22 cellular contexts compared by ENCODE assay signal in the genomic region with DNA sequence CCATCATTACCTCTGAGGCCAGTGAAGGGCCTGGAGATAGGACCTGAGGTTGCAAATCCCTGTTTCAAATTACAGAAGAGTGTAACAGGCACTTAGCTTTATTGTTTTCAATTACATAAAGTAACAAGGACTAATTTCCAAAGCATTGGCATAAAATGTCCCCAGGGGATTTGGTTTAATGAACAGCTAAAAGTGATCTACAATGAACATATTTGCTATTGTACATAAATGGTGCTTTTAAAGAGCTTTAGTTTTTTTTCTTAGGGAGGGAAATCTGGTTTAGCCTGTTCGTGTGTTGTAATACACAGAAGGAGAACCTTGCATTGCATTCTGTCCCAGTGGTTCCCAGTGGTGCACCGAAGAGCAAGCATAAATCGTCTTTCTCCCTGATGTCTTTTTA. TPM values are rescaled to one million over a fixed set of nuclear protein-coding genes. Genes with fewer than 3 reads are reported as not detected.
DNase-seq lines count a peak whose midpoint lies in the region; ATAC-seq, FAIRE-seq and TF ChIP-seq lines count a peak whose summit lies in the region.
"Had no signal": no experiment of that assay in that cellular context is flagged by ENCODE, and none has a peak within 500 bp of the region (broad histone marks: within the 10 kb centered on the region; RNA-seq: fewer than 3 reads in every experiment).

No MANE protein-coding gene starts in this region.

- H3K36me3 ChIP-seq in bronchial epithelial cell (ENCODE audit: control insufficient read depth, insufficient read depth, low read length) (no peaks in the 10 kb centered on the region), thyroid gland (no peaks in the 10 kb centered on the region)

- 63 to 78% methylated on average over 3 of the region's 3 CpGs for WGBS in thyroid gland, 2 donors

- TF ChIP-seq CTCF in bronchial epithelial cell (IDR thresholded peaks at IDR 0.05; ENCODE audit: insufficient read depth, low read length, severe bottlenecking) (no peak), nephron progenitor cell (IDR thresholded peaks at IDR 0.05) (no peak), thyroid gland (IDR thresholded peaks at IDR 0.05) (no peak)

- CTCF ChIA-PET in activated CD4-positive, alpha-beta T cell treated with anti-CD3 and anti-CD28 coated beads for 36 hours (lab: Charles Lee): no interaction called here

- H3K27ac ChIP-seq in thyroid gland: no peak overlapping the region
- H3K27ac ChIP-seq: epithelial cell of prostate had no signal

- H3K27me3 Mint-ChIP-seq in nephron progenitor cell (ENCODE audit: low read depth, poor library complexity): no peaks in the 10 kb centered on the region
- peaks cover 4% of the 10 kb centered on the region for H3K27me3 Mint-ChIP-seq in activated CD4-positive, alpha-beta T cell treated with anti-CD3 and anti-CD28 coated beads for 36 hours

- no peak overlapping the region for H3K4me3 ChIP-seq in bronchial epithelial cell (ENCODE audit: low read depth, low read length)
- H3K4me3 ChIP-seq in thyroid gland (replicated peaks in 1 of 3): no peak overlapping the region

- no peak overlapping the region for H3K27ac Mint-ChIP-seq in nephron progenitor cell
- H3K27ac Mint-ChIP-seq in activated CD4-positive, alpha-beta T cell treated with anti-CD3 and anti-CD28 coated beads for 36 hours: no peak overlapping the region
- H3K27ac Mint-ChIP-seq: activated CD4-positive, alpha-beta memory T cell treated with anti-CD3 and anti-CD28 coated beads for 36 hours; activated naive CD8-positive, alpha-beta T cell treated with anti-CD3 and anti-CD28 coated beads, Interleukin-2, amount 50 U/mL, for 24 hours; CD8-positive, alpha-beta T cell; immature natural killer cell; stimulated activated effector memory CD8-positive, alpha-beta T cell treated with anti-CD3 and anti-CD28 coated beads, Interleukin-12 subunit alpha, Interleukin-12 subunit beta, amount 100 ng/mL, for 72 hours had no signal

- no peaks in the 10 kb centered on the region for H3K36me3 Mint-ChIP-seq in nephron progenitor cell (ENCODE audit: low read depth)
- H3K36me3 Mint-ChIP-seq in activated CD4-positive, alpha-beta T cell treated with anti-CD3 and anti-CD28 coated beads for 36 hours (ENCODE audit: low read depth): no peaks in the 10 kb centered on the region
- H3K36me3 Mint-ChIP-seq: activated CD4-positive, alpha-beta memory T cell treated with anti-CD3 and anti-CD28 coated beads for 36 hours; CD8-positive, alpha-beta T cell; immature natural killer cell; stimulated activated effector memory CD8-positive, alpha-beta T cell treated with anti-CD3 and anti-CD28 coated beads, Interleukin-12 subunit alpha, Interleukin-12 subunit beta, amount 100 ng/mL, for 72 hours had no signal

- peak; percentile 7 for DNase-seq in DMS53 (lab: John Stamatoyannopoulos, UW)
- DNase-seq in DMS53 treated with DMSO at 0.1 percent for 48 hours (lab: John Stamatoyannopoulos, UW; ENCODE audit: unreplicated experiment): no peak
- DNase-seq in NCI-H2107 (lab: John Stamatoyannopoulos, UW): peak; percentile 69
- peak; percentile 28 for DNase-seq in bronchial epithelial cell (ENCODE audit: low read depth)
- DNase-seq in stimulated activated naive CD8-positive, alpha-beta T cell treated with anti-CD3 and anti-CD28 coated beads, Interleukin-15, Interleukin-2, amounts not matched to agents 100 U/mL and 50 U/mL, for 24 hours: no peak
- no peak for DNase-seq in nephron progenitor cell
- no peak for DNase-seq in activated CD4-positive, alpha-beta T cell treated with anti-CD3 and anti-CD28 coated beads for 36 hours
- DNase-seq in thyroid gland: no peak
- DNase-seq: 8988T; activated CD4-positive, alpha-beta memory T cell treated with anti-CD3 and anti-CD28 coated beads for 36 hours; activated gamma-delta T cell; activated naive CD8-positive, alpha-beta T cell treated with anti-CD3 and anti-CD28 coated beads, Interleukin-2, amount 50 U/mL, for 24 hours; CD8-positive, alpha-beta T cell; immature natural killer cell; Karpas-422; left ventricle myocardium superior; NCI-H446; posterior cingulate gyrus had no signal

- no peak for TF ChIP-seq POLR2A in thyroid gland (IDR thresholded peaks at IDR 0.05)

- H3K27me3 ChIP-seq in bronchial epithelial cell (ENCODE audit: control insufficient read depth, insufficient read depth, low read length) (no peaks in the 10 kb centered on the region), thyroid gland (no peaks in the 10 kb centered on the region)

- no peak for FAIRE-seq in bronchial epithelial cell (lab: Jason Lieb, UNC)
- FAIRE-seq: HTR-8/SVneo had no signal

- H3K9me3 ChIP-seq in thyroid gland: no peaks in the 10 kb centered on the region

- no peaks in the 10 kb centered on the region for H3K4me1 ChIP-seq in thyroid gland

- ATAC-seq in stimulated activated naive CD8-positive, alpha-beta T cell treated with anti-CD3 and anti-CD28 coated beads, Interleukin-15, Interleukin-2, amounts not matched to agents 100 U/mL and 50 U/mL, for 24 hours: no peak
- ATAC-seq in activated CD4-positive, alpha-beta T cell treated with anti-CD3 and anti-CD28 coated beads for 36 hours: no peak
- ATAC-seq: activated naive CD8-positive, alpha-beta T cell treated with anti-CD3 and anti-CD28 coated beads, Interleukin-2, amount 50 U/mL, for 24 hours; CD8-positive, alpha-beta T cell; left ventricle myocardium superior; stimulated activated effector memory CD8-positive, alpha-beta T cell treated with anti-CD3 and anti-CD28 coated beads, Interleukin-12 subunit alpha, Interleukin-12 subunit beta, amount 100 ng/mL, for 72 hours had no signal

- POLR2A ChIA-PET in activated CD4-positive, alpha-beta T cell treated with anti-CD3 and anti-CD28 coated beads for 36 hours (lab: Charles Lee): no interaction called here

- intact Hi-C loops in activated CD4-positive, alpha-beta T cell treated with anti-CD3 and anti-CD28 coated beads for 36 hours (cut with DNase I, micrococcal nuclease): no loop called here
- intact Hi-C loops in thyroid gland (cut with DNase I): no loop called here

- no peak overlapping the region for H3K4me3 Mint-ChIP-seq in nephron progenitor cell
- no peak overlapping the region for H3K4me3 Mint-ChIP-seq in activated CD4-positive, alpha-beta T cell treated with anti-CD3 and anti-CD28 coated beads for 36 hours
- H3K4me3 Mint-ChIP-seq: activated CD4-positive, alpha-beta memory T cell treated with anti-CD3 and anti-CD28 coated beads for 36 hours; activated naive CD8-positive, alpha-beta T cell treated with anti-CD3 and anti-CD28 coated beads, Interleukin-2, amount 50 U/mL, for 24 hours; CD8-positive, alpha-beta T cell; immature natural killer cell; neural crest cell; stimulated activated effector memory CD8-positive, alpha-beta T cell treated with anti-CD3 and anti-CD28 coated beads, Interleukin-12 subunit alpha, Interleukin-12 subunit beta, amount 100 ng/mL, for 72 hours had no signal

- H3K4me1 Mint-ChIP-seq in nephron progenitor cell: no peaks in the 10 kb centered on the region
- H3K4me1 Mint-ChIP-seq in activated CD4-positive, alpha-beta T cell treated with anti-CD3 and anti-CD28 coated beads for 36 hours: no peaks in the 10 kb centered on the region
- H3K4me1 Mint-ChIP-seq: activated naive CD8-positive, alpha-beta T cell treated with anti-CD3 and anti-CD28 coated beads, Interleukin-2, amount 50 U/mL, for 24 hours; immature natural killer cell; stimulated activated effector memory CD8-positive, alpha-beta T cell treated with anti-CD3 and anti-CD28 coated beads, Interleukin-12 subunit alpha, Interleukin-12 subunit beta, amount 100 ng/mL, for 72 hours had no signal

- peaks cover 10% of the 10 kb centered on the region for H3K9me3 Mint-ChIP-seq in nephron progenitor cell
- H3K9me3 Mint-ChIP-seq in activated CD4-positive, alpha-beta T cell treated with anti-CD3 and anti-CD28 coated beads for 36 hours (ENCODE audit: low read depth): no peaks in the 10 kb centered on the region
- H3K9me3 Mint-ChIP-seq: stimulated activated effector memory CD8-positive, alpha-beta T cell treated with anti-CD3 and anti-CD28 coated beads, Interleukin-12 subunit alpha, Interleukin-12 subunit beta, amount 100 ng/mL, for 72 hours had no signal

RNA-seq across cellular contexts. Expression of gene HMGN3, which starts 54.4 kb away (rescaled TPM):
- total RNA-seq in bronchial epithelial cell (14.2 and 41.5 TPM in 2 replicates), thyroid gland (100 to 1,000 TPM in 1 of 4 donors, 10 to 100 TPM in 3; 70.2 to 101 (median 87.7) TPM)
- 10 to 100 TPM; 44.6 to 48.7 TPM for total RNA-seq in activated CD4-positive, alpha-beta T cell treated with anti-CD3 and anti-CD28 coated beads for 36 hours

Comparison
In these comparisons a context has a peak if more than half of its experiments do, and no peak if none do; other contexts are left out.
1. DNase-seq: peak in DMS53 (single experiment), NCI-H2107 (single experiment) and bronchial epithelial cell (single experiment); none in DMS53 treated with DMSO at 0.1 percent for 48 hours (single experiment), stimulated activated naive CD8-positive, alpha-beta T cell treated with anti-CD3 and anti-CD28 coated beads, Interleukin-15, Interleukin-2, amounts not matched to agents 100 U/mL and 50 U/mL, for 24 hours (single experiment), nephron progenitor cell (single experiment), activated CD4-positive, alpha-beta T cell treated with anti-CD3 and anti-CD28 coated beads for 36 hours (single experiment) and thyroid gland (0 of 2).